ENCODE assay signal across 8 cellular contexts in genomic region chr2:113604085-113604477, GRCh38. TPM values are rescaled to one million over a fixed set of nuclear protein-coding genes. Genes with fewer than 3 reads are reported as not detected.
DNase-seq lines count a peak whose midpoint lies in the region; ATAC-seq, FAIRE-seq and TF ChIP-seq lines count a peak whose summit lies in the region.
"Not testable (repeated sequence)": the region's sequence is repeated elsewhere in the genome, so short reads cannot be mapped to it uniquely, and the experiment has no call there.

No MANE protein-coding gene starts in this region.

- not testable (repeated sequence) for H3K4ac ChIP-seq in mesenchymal stem cell (ENCODE audit: low read depth in 1 of 2, low read length in 2 of 2)

- not testable (repeated sequence) for H4K91ac ChIP-seq in mesenchymal stem cell (ENCODE audit: low read length)

- H3K4me1 Mint-ChIP-seq in activated naive CD8-positive, alpha-beta T cell treated with anti-CD3 and anti-CD28 coated beads, Interleukin-2, amount 50 U/mL, for 24 hours = not testable (repeated sequence)

- not testable (repeated sequence) for H2BK12ac ChIP-seq in mesenchymal stem cell (ENCODE audit: low read length in 2 of 2)

- H3K27ac ChIP-seq in VCaP = peak overlapping the region; percentile 63
- H3K27ac ChIP-seq in mesenchymal stem cell (ENCODE audit: low read length, poor library complexity, severe bottlenecking) = not testable (repeated sequence)

- H3K9me3 Mint-ChIP-seq in activated naive CD8-positive, alpha-beta T cell treated with anti-CD3 and anti-CD28 coated beads, Interleukin-2, amount 50 U/mL, for 24 hours = not testable (repeated sequence)

- not testable (repeated sequence) for FAIRE-seq in HTR-8/SVneo (lab: Jason Lieb, UNC); urothelium cell line (lab: Jason Lieb, UNC)

- H3K79me1 ChIP-seq in mesenchymal stem cell (replicated peaks; ENCODE audit: low read length, poor library complexity, severe bottlenecking) = not testable (repeated sequence)

- H3K27me3 Mint-ChIP-seq in activated naive CD8-positive, alpha-beta T cell treated with anti-CD3 and anti-CD28 coated beads, Interleukin-2, amount 50 U/mL, for 24 hours = not testable (repeated sequence)

- not testable (repeated sequence) for H2AFZ ChIP-seq in mesenchymal stem cell (ENCODE audit: low read depth, low read length)

- H3K18ac ChIP-seq in mesenchymal stem cell (ENCODE audit: low read depth in 1 of 2, low read length in 2 of 2) = not testable (repeated sequence)

- H3K4me3 ChIP-seq in fibroblast of the aortic adventitia (ENCODE audit: low read depth, low read length) (peak overlapping the region; percentile 35), mesenchymal stem cell (ENCODE audit: insufficient read depth in 1 of 2, low read depth in 1 of 2, low read length in 2 of 2) (peak overlapping the region in 1 of 2 experiments; percentile 66)

- H3K23ac ChIP-seq in mesenchymal stem cell (ENCODE audit: low read length in 2 of 2) = not testable (repeated sequence)

- not testable (repeated sequence) for H2BK15ac ChIP-seq in mesenchymal stem cell (ENCODE audit: low read depth, poor library complexity, severe bottlenecking)

- not testable (repeated sequence) for H3K4me2 ChIP-seq in mesenchymal stem cell (ENCODE audit: low read length, poor library complexity, severe bottlenecking)

- not testable (repeated sequence) for H3K36me3 ChIP-seq in mesenchymal stem cell (ENCODE audit: control insufficient read depth in 1 of 2, insufficient read depth in 2 of 2, low read depth in 1 of 2, low read length in 2 of 2)

- not testable (repeated sequence) for H2BK5ac ChIP-seq in mesenchymal stem cell (ENCODE audit: low read depth, low read length, poor library complexity, severe bottlenecking)

- peak; percentile 41 for ATAC-seq in activated naive CD8-positive, alpha-beta T cell treated with anti-CD3 and anti-CD28 coated beads, Interleukin-2, amount 50 U/mL, for 24 hours

- H3K27me3 ChIP-seq in mesenchymal stem cell (ENCODE audit: control insufficient read depth in 1 of 2, insufficient read depth in 1 of 2, low read length in 2 of 2) = not testable (repeated sequence)

- peak; percentile 97 for TF ChIP-seq CTCF in GM12872 (IDR thresholded peaks at IDR 0.05; ENCODE audit: insufficient read depth, low read depth, low read length)
- peak; percentile 97 for TF ChIP-seq CTCF in VCaP (conservative IDR thresholded peaks at IDR 0.05)
- peak; percentile 80 for TF ChIP-seq CTCF in fibroblast of the aortic adventitia (IDR thresholded peaks at IDR 0.05; ENCODE audit: insufficient read depth, low read length)

- peak; percentile 30 for DNase-seq in HTR-8/SVneo (ENCODE audit: insufficient read length, low spot score)
- DNase-seq in activated naive CD8-positive, alpha-beta T cell treated with anti-CD3 and anti-CD28 coated beads, Interleukin-2, amount 50 U/mL, for 24 hours = peak; percentile 90
- DNase-seq in fibroblast of the aortic adventitia (ENCODE audit: low read depth) = peak; percentile 82
- peak; percentile 31 for DNase-seq in mesenchymal stem cell
- peak; percentile 86 to 88 for DNase-seq in stimulated activated CD4-positive, alpha-beta T cell treated with anti-CD3 and anti-CD28 coated beads, Interleukin-15, amount 100 ng/mL, for 1 hour (ENCODE audit: low read depth in 1 of 2, low spot score in 1 of 2)
- peak; percentile 65 for DNase-seq in urothelium cell line (ENCODE audit: low spot score)

- not testable (repeated sequence) for H3K4me1 ChIP-seq in mesenchymal stem cell (ENCODE audit: control insufficient read depth, insufficient read depth, low read depth, low read length)

- H2AK5ac ChIP-seq in mesenchymal stem cell (ENCODE audit: low read length, severe bottlenecking) = not testable (repeated sequence)

- not testable (repeated sequence) for H3K36me3 Mint-ChIP-seq in activated naive CD8-positive, alpha-beta T cell treated with anti-CD3 and anti-CD28 coated beads, Interleukin-2, amount 50 U/mL, for 24 hours (ENCODE audit: low read depth)

- not testable (repeated sequence) for H3K9me3 ChIP-seq in mesenchymal stem cell (ENCODE audit: control insufficient read depth, low read length)

- not testable (repeated sequence) for H4K8ac ChIP-seq in mesenchymal stem cell (ENCODE audit: low read length)

- 89% methylated on average over 18 of the region's 20 CpGs for WGBS in mesenchymal stem cell

- H3K27ac Mint-ChIP-seq in activated naive CD8-positive, alpha-beta T cell treated with anti-CD3 and anti-CD28 coated beads, Interleukin-2, amount 50 U/mL, for 24 hours = peak overlapping the region; percentile 93

- H2BK120ac ChIP-seq in mesenchymal stem cell (ENCODE audit: low read depth, low read length) = not testable (repeated sequence)

- not testable (repeated sequence) for H3K14ac ChIP-seq in mesenchymal stem cell (ENCODE audit: low read length in 2 of 2)

- peak overlapping the region; percentile 61 for H3K9ac ChIP-seq in mesenchymal stem cell (ENCODE audit: low read length)

- H3K4me3 Mint-ChIP-seq in activated naive CD8-positive, alpha-beta T cell treated with anti-CD3 and anti-CD28 coated beads, Interleukin-2, amount 50 U/mL, for 24 hours = peak overlapping the region; percentile 92

RNA-seq across cellular contexts. Expression of gene RABL2A, which starts 23.0 kb away (rescaled TPM):
- total RNA-seq in fibroblast of the aortic adventitia (ENCODE audit: low replicate concordance) = 7.6 and 12.0 TPM in 2 replicates
- 8.4 TPM for polyA plus RNA-seq in mesenchymal stem cell (2013, experiment 1 of 2)
- 7.7 TPM for polyA plus RNA-seq in mesenchymal stem cell (2013, experiment 2 of 2)

Comparison
In these comparisons a context has a peak if more than half of its experiments do, and no peak if none do; other contexts are left out.
1. DNase-seq: peak in every context shown above with its lines; median percentile 90 in activated naive CD8-positive, alpha-beta T cell treated with anti-CD3 and anti-CD28 coated beads, Interleukin-2, amount 50 U/mL, for 24 hours; 87 in stimulated activated CD4-positive, alpha-beta T cell treated with anti-CD3 and anti-CD28 coated beads, Interleukin-15, amount 100 ng/mL, for 1 hour; 82 in fibroblast of the aortic adventitia; 65 in urothelium cell line; 31 in mesenchymal stem cell; 30 in HTR-8/SVneo.